Comparison of ENCODE assay signal across 8 cellular contexts in genomic region chr16:14249291-14250032, GRCh38.
DNase-seq lines count a peak whose midpoint lies in the region; ATAC-seq and TF ChIP-seq lines count a peak whose summit lies in the region.

No MANE protein-coding gene starts in this region.

- TF ChIP-seq POLR2A in adrenal gland (IDR thresholded peaks at IDR 0.05) = no peak

- DNase-seq in DMS 273 treated with DMSO at 0.1 percent for 48 hours (lab: John Stamatoyannopoulos, UW) (peak; percentile 3), HS-5 (ENCODE audit: low read depth) (peak; percentile 34), SK-N-MC (ENCODE audit: low read depth, low spot score) (peak; percentile 20), adrenal gland (peak; percentile 32 to 76 (median 44)), iPS DF 4.7 (ENCODE audit: extremely low read depth, low spot score) (peak; percentile 3)
- peak; percentile 53 for DNase-seq in stimulated activated CD4-positive, alpha-beta T cell treated with anti-CD3 and anti-CD28 coated beads, Interleukin-15, amount 100 ng/mL, for 24 hours

- no peaks in the 10 kb centered on the region for H3K27me3 ChIP-seq in adrenal gland

- no peak overlapping the region for H3K9ac ChIP-seq in SK-N-MC (ENCODE audit: insufficient read length)

- intact Hi-C loops in adrenal gland (cut with DNase I) = loop anchor here (5.0 to 10.0 kb wide), 2 partner anchors 325 to 327 kb away; partner anchors contain the start of gene ERCC4 (in 2 of the 2)

- peaks cover 58% of the 10 kb centered on the region for H3K36me3 ChIP-seq in SK-N-MC (ENCODE audit: insufficient read depth, low read length)
- H3K36me3 ChIP-seq in adrenal gland (replicated peaks in 1 of 2) = peaks cover 0 to 71% of the 10 kb centered on the region in 2 donors

- TF ChIP-seq CTCF in adrenal gland (IDR thresholded peaks at IDR 0.05) = peak; percentile 66 to 81 (median 74)

- ATAC-seq in HG02973 (IDR thresholded peaks at IDR 0.05; ENCODE audit: unreplicated experiment) = no peak
- no peak for ATAC-seq in GM21529 (IDR thresholded peaks at IDR 0.05; ENCODE audit: unreplicated experiment)

- H3K9me3 ChIP-seq in SK-N-MC (ENCODE audit: low read depth, low read length) = no peaks in the 10 kb centered on the region
- H3K9me3 ChIP-seq in adrenal gland (replicated peaks in 1 of 3) = no peaks in the 10 kb centered on the region

- 64 to 67% (median 67%) methylated on average over 7 of the region's 7 CpGs for WGBS in adrenal gland, 4 donors

- H3K27ac ChIP-seq in SK-N-MC (no peak overlapping the region), adrenal gland (no peak overlapping the region)

- H3K4me1 ChIP-seq in adrenal gland (replicated peaks in 1 of 2) = no peaks in the 10 kb centered on the region

- no peak overlapping the region for H3K4me3 ChIP-seq in SK-N-MC
- H3K4me3 ChIP-seq in adrenal gland = no peak overlapping the region

Comparison
In these comparisons a context has a peak if more than half of its experiments do, and no peak if none do; other contexts are left out.
1. DNase-seq: peak in every context shown above with its lines; median percentile 53 in stimulated activated CD4-positive, alpha-beta T cell treated with anti-CD3 and anti-CD28 coated beads, Interleukin-15, amount 100 ng/mL, for 24 hours; 44 in adrenal gland; 34 in HS-5; 20 in SK-N-MC; 3 in DMS 273 treated with DMSO at 0.1 percent for 48 hours; 3 in iPS DF 4.7.